In genomic region chr7:135211179-135211945, GRCh38 we compare ENCODE assay signal across 1 cellular context.
A peak's percentile ranks its signal among the peaks of the same experiment; 100 is the strongest.
TF ChIP-seq lines count a peak whose summit lies in the region.

TSS of gene WDR91 (minus strand) at chr7:135211526. CDS start at chr7:135211502, 24 bp downstream.

TF ChIP-seq in HepG2, 621 proteins besides CTCF, POLR2A, EP300 and RAD21 (continued from another document and continues in another):
- TF ChIP-seq, protein P1, sequence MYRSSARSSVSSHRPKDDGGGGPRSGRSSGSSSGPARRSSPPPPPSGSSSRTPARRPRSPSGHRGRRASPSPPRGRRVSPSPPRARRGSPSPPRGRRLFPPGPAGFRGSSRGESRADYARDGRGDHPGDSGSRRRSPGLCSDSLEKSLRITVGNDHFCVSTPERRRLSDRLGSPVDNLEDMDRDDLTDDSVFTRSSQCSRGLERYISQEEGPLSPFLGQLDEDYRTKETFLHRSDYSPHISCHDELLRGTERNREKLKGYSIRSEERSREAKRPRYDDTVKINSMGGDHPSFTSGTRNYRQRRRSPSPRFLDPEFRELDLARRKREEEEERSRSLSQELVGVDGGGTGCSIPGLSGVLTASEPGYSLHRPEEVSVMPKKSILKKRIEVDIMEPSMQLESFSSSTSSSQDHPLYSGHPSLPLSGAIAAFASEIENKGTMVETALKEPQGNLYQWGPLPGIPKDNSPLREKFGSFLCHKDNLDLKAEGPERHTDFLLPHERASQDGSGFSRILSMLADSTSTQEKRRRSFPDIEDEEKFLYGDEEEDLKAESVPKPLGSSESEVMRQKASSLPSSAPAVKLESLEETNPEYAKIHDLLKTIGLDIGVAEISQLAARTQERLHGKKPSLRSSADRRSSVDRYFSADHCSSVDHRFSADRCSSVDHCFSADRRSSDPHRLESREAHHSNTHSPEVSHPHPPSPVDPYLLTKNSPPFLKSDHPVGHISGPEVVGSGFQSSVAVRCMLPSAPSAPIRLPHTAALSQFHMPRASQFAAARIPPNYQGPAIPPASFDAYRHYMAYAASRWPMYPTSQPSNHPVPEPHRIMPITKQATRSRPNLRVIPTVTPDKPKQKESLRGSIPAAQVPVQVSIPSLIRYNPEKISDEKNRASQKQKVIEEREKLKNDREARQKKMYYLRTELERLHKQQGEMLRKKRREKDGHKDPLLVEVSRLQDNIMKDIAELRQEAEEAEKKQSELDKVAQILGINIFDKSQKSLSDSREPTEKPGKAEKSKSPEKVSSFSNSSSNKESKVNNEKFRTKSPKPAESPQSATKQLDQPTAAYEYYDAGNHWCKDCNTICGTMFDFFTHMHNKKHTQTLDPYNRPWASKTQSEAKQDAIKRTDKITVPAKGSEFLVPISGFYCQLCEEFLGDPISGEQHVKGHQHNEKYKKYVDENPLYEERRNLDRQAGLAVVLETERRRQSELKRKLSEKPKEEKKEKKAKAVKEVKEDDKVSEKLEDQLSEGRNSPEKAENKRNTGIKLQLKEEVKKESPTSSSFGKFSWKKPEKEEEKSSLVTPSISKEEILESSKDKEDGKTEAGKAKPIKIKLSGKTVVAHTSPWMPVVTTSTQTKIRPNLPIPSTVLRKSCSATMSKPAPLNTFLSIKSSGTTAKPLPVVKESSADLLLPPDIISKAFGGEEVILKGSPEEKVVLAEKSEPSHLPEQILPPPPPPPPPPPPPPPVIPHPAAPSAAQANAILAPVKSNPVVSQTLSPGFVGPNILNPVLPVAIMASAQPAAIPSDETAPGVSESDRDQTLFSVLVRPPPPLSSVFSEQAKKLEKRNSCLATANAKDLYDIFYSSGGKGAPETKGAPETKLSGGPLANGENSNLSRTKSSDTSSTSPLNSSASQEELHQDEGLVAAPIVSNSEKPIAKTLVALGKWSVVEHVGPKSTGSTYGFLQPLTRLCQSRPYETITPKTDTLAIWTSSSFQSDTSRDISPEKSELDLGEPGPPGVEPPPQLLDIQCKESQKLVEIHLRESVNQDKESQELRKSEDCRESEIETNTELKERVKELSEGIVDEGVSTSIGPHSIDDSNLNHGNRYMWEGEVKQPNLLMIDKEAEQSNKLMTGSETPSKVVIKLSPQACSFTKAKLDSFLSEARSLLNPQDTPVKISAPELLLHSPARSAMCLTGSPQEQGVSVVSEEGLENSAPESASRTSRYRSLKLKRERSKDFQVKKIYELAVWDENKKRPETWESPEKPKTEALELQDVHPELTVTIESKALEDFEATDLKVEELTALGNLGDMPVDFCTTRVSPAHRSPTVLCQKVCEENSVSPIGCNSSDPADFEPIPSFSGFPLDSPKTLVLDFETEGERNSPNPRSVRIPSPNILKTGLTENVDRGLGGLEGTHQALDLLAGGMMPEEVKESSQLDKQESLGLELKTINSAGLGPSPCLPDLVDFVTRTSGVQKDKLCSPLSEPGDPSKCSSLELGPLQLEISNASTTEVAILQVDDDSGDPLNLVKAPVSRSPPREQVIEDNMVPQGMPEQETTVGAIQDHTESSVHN (CRISPR knock-in tag; IDR thresholded peaks at IDR 0.05), result no peak
- no peak for TF ChIP-seq CHCHD3 (CRISPR knock-in tag; IDR thresholded peaks at IDR 0.05)
- no peak for TF ChIP-seq ZNF878 (CRISPR knock-in tag; IDR thresholded peaks at IDR 0.05)
- TF ChIP-seq MED8 (CRISPR knock-in tag; IDR thresholded peaks at IDR 0.05; ENCODE audit: insufficient replicate concordance), result peak; percentile 53
- TF ChIP-seq, protein P2, sequence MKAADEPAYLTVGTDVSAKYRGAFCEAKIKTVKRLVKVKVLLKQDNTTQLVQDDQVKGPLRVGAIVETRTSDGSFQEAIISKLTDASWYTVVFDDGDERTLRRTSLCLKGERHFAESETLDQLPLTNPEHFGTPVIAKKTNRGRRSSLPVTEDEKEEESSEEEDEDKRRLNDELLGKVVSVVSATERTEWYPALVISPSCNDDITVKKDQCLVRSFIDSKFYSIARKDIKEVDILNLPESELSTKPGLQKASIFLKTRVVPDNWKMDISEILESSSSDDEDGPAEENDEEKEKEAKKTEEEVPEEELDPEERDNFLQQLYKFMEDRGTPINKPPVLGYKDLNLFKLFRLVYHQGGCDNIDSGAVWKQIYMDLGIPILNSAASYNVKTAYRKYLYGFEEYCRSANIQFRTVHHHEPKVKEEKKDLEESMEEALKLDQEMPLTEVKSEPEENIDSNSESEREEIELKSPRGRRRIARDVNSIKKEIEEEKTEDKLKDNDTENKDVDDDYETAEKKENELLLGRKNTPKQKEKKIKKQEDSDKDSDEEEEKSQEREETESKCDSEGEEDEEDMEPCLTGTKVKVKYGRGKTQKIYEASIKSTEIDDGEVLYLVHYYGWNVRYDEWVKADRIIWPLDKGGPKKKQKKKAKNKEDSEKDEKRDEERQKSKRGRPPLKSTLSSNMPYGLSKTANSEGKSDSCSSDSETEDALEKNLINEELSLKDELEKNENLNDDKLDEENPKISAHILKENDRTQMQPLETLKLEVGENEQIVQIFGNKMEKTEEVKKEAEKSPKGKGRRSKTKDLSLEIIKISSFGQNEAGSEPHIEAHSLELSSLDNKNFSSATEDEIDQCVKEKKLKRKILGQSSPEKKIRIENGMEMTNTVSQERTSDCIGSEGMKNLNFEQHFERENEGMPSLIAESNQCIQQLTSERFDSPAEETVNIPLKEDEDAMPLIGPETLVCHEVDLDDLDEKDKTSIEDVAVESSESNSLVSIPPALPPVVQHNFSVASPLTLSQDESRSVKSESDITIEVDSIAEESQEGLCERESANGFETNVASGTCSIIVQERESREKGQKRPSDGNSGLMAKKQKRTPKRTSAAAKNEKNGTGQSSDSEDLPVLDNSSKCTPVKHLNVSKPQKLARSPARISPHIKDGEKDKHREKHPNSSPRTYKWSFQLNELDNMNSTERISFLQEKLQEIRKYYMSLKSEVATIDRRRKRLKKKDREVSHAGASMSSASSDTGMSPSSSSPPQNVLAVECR (CRISPR knock-in tag; IDR thresholded peaks at IDR 0.05; ENCODE audit: borderline replicate concordance), result peak; percentile 86
- no peak for TF ChIP-seq ZNF282 (IDR thresholded peaks at IDR 0.05; ENCODE audit: partially characterized antibody)
- TF ChIP-seq ZNF749 (CRISPR knock-in tag; IDR thresholded peaks at IDR 0.05; ENCODE audit: borderline replicate concordance), result no peak
- no peak for TF ChIP-seq ZNF841 (CRISPR knock-in tag; IDR thresholded peaks at IDR 0.05; ENCODE audit: borderline replicate concordance)
- TF ChIP-seq SRF (IDR thresholded peaks at IDR 0.05; ENCODE audit: low read depth, low read length), result no peak
- no peak for TF ChIP-seq ZNF30 (CRISPR knock-in tag; IDR thresholded peaks at IDR 0.05)
- no peak for TF ChIP-seq ZNF775 (CRISPR knock-in tag; IDR thresholded peaks at IDR 0.05; ENCODE audit: borderline replicate concordance)
- TF ChIP-seq, protein P3, sequence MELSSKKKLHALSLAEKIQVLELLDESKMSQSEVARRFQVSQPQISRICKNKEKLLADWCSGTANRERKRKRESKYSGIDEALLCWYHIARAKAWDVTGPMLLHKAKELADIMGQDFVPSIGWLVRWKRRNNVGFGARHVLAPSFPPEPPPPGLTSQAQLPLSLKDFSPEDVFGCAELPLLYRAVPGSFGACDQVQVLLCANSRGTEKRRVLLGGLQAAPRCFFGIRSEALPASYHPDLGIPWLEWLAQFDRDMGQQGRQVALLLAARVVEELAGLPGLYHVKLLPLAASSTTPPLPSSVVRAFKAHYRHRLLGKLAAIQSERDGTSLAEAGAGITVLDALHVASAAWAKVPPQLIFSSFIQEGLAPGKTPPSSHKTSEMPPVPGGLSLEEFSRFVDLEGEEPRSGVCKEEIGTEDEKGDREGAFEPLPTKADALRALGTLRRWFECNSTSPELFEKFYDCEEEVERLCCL (CRISPR knock-in tag; IDR thresholded peaks at IDR 0.05; ENCODE audit: borderline replicate concordance), result no peak
- TF ChIP-seq ZNF18 (CRISPR knock-in tag; IDR thresholded peaks at IDR 0.05; ENCODE audit: insufficient replicate concordance), result no peak
- TF ChIP-seq RBAK (CRISPR knock-in tag; IDR thresholded peaks at IDR 0.05), result no peak
- no peak for TF ChIP-seq ZNF737 (CRISPR knock-in tag; IDR thresholded peaks at IDR 0.05; ENCODE audit: borderline replicate concordance)
- TF ChIP-seq, protein P4, sequence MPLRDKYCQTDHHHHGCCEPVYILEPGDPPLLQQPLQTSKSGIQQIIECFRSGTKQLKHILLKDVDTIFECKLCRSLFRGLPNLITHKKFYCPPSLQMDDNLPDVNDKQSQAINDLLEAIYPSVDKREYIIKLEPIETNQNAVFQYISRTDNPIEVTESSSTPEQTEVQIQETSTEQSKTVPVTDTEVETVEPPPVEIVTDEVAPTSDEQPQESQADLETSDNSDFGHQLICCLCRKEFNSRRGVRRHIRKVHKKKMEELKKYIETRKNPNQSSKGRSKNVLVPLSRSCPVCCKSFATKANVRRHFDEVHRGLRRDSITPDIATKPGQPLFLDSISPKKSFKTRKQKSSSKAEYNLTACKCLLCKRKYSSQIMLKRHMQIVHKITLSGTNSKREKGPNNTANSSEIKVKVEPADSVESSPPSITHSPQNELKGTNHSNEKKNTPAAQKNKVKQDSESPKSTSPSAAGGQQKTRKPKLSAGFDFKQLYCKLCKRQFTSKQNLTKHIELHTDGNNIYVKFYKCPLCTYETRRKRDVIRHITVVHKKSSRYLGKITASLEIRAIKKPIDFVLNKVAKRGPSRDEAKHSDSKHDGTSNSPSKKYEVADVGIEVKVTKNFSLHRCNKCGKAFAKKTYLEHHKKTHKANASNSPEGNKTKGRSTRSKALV (CRISPR knock-in tag; IDR thresholded peaks at IDR 0.05), result 0 out of 2 replicates have a peak, but pooled peaks have one; percentile 71
- TF ChIP-seq GPN1 (CRISPR knock-in tag; IDR thresholded peaks at IDR 0.05; ENCODE audit: borderline replicate concordance), result no peak
- TF ChIP-seq U2AF1 (optimal IDR thresholded peaks at IDR 0.05; ENCODE audit: low read depth, low read length), result no peak
- TF ChIP-seq, protein P5, sequence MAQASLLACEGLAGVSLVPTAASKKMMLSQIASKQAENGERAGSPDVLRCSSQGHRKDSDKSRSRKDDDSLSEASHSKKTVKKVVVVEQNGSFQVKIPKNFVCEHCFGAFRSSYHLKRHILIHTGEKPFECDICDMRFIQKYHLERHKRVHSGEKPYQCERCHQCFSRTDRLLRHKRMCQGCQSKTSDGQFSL (CRISPR knock-in tag; IDR thresholded peaks at IDR 0.05), result 0 out of 2 replicates have a peak, but pooled peaks have one; percentile 50
- TF ChIP-seq FOXC1 (CRISPR knock-in tag; IDR thresholded peaks at IDR 0.05; ENCODE audit: borderline replicate concordance), result peak; percentile 65; the same call in 1 of the 2 replicates
- 0 out of 2 replicates have a peak, but pooled peaks have one; percentile 19 for TF ChIP-seq ZNF567 (CRISPR knock-in tag; IDR thresholded peaks at IDR 0.05; ENCODE audit: borderline replicate concordance)
- no peak for TF ChIP-seq THAP8 (CRISPR knock-in tag; IDR thresholded peaks at IDR 0.05; ENCODE audit: borderline replicate concordance)
- no peak for TF ChIP-seq HNF1A (IDR thresholded peaks at IDR 0.05; ENCODE audit: low read depth)
- TF ChIP-seq HNF1A (CRISPR knock-in tag; IDR thresholded peaks at IDR 0.05; ENCODE audit: borderline replicate concordance), result peak; percentile 53; the same call in 1 of the 2 replicates
- 0 out of 2 replicates have a peak, but pooled peaks have one; percentile 16 for TF ChIP-seq ZNF768 (CRISPR knock-in tag; IDR thresholded peaks at IDR 0.05)
- peak; percentile 91 for TF ChIP-seq YY1 (IDR thresholded peaks at IDR 0.05; ENCODE audit: insufficient read depth, insufficient replicate concordance, low read depth, low read length)
- peak; percentile 82 for TF ChIP-seq ZNF883 (CRISPR knock-in tag; IDR thresholded peaks at IDR 0.05; ENCODE audit: not compliant biosample characterization)
- no peak for TF ChIP-seq PAF1 (CRISPR knock-in tag; IDR thresholded peaks at IDR 0.05)
- peak; percentile 18; the same call in 1 of the 2 replicates for TF ChIP-seq SPEN (CRISPR knock-in tag; IDR thresholded peaks at IDR 0.05; ENCODE audit: low read depth)
- TF ChIP-seq ZSCAN31 (CRISPR knock-in tag; IDR thresholded peaks at IDR 0.05; ENCODE audit: low read depth), result 0 out of 2 replicates have a peak, but pooled peaks have one; percentile 35
- no peak for TF ChIP-seq RXRB (CRISPR knock-in tag; IDR thresholded peaks at IDR 0.05; ENCODE audit: borderline replicate concordance)
- TF ChIP-seq MAFG (CRISPR knock-in tag; IDR thresholded peaks at IDR 0.05), result no peak
- TF ChIP-seq ZNF570 (CRISPR knock-in tag; IDR thresholded peaks at IDR 0.05; ENCODE audit: borderline replicate concordance), result no peak
- no peak for TF ChIP-seq SCMH1 (CRISPR knock-in tag; IDR thresholded peaks at IDR 0.05; ENCODE audit: borderline replicate concordance)
